23 cellular contexts compared by ENCODE assay signal in genomic region chr12:1503281-1503711, GRCh38.
"Had no signal": no experiment of that assay in that cellular context is flagged by ENCODE, and none has a peak within 500 bp of the region (broad histone marks: within the 10 kb centered on the region; RNA-seq: fewer than 3 reads in every experiment).

No MANE protein-coding gene starts in this region.

- ATAC-seq: activated naive CD4-positive, alpha-beta T cell treated with anti-CD3 and anti-CD28 coated beads, Interleukin-2, amount 50 U/mL, for 72 hours; esophagus mucosa; natural killer cell treated with Interleukin-12 subunit alpha and Interleukin-12 subunit beta and Interleukin-15 and Interleukin-18, amount 100 ng/mL, for 72 hours; stimulated activated memory B cell treated with anti-CD40 and anti-IgM and Interleukin-4, amounts not matched to agents 10 μg/mL and 1 μg/mL and 100 μg/mL, for 72 hours; T-helper 17 cell had no signal

- H3K9me3 ChIP-seq: left ventricle myocardium inferior, sigmoid colon, transverse colon had no signal

- H3K4me2 ChIP-seq: smooth muscle cell had no signal

- H3K27ac ChIP-seq: left ventricle myocardium inferior, sigmoid colon, transverse colon had no signal

- H3K4me3 ChIP-seq: left ventricle myocardium inferior, sigmoid colon, smooth muscle cell, transverse colon had no signal

- H3K36me3 Mint-ChIP-seq: activated CD4-positive, alpha-beta memory T cell treated with anti-CD3 and anti-CD28 coated beads for 36 hours; activated naive CD4-positive, alpha-beta T cell treated with anti-CD3 and anti-CD28 coated beads, Interleukin-2, amount 50 U/mL, for 72 hours; brain; immature natural killer cell; natural killer cell treated with Interleukin-12 subunit alpha and Interleukin-12 subunit beta and Interleukin-15 and Interleukin-18, amount 100 ng/mL, for 72 hours; stimulated activated memory B cell treated with anti-CD40 and anti-IgM and Interleukin-4, amounts not matched to agents 10 μg/mL and 1 μg/mL and 100 μg/mL, for 72 hours had no signal

- H3K27ac Mint-ChIP-seq: activated CD4-positive, alpha-beta memory T cell treated with anti-CD3 and anti-CD28 coated beads for 36 hours; activated naive CD4-positive, alpha-beta T cell treated with anti-CD3 and anti-CD28 coated beads, Interleukin-2, amount 50 U/mL, for 72 hours; activated T-helper 1 cell treated with anti-CD3 and anti-CD28 coated beads, Interleukin-12 subunit alpha, Interleukin-12 subunit beta, Interleukin-2, Interleukin-4 antibody, amounts not matched to agents 30 ng/mL and 10 ng/mL and 1 ng/mL, durations not matched to agents 14 hours and 24 hours and 36 hours; immature natural killer cell; natural killer cell treated with Interleukin-12 subunit alpha and Interleukin-12 subunit beta and Interleukin-15 and Interleukin-18, amount 100 ng/mL, for 72 hours; stimulated activated memory B cell treated with anti-CD40 and anti-IgM and Interleukin-4, amounts not matched to agents 10 μg/mL and 1 μg/mL and 100 μg/mL, for 72 hours; T-helper 17 cell had no signal

- DNase-seq: activated CD4-positive, alpha-beta memory T cell treated with anti-CD3 and anti-CD28 coated beads for 36 hours; activated CD4-positive, alpha-beta T cell treated with anti-CD3 and anti-CD28 coated beads for 48 hours; activated T-cell treated with anti-CD3 and anti-CD28 coated beads for 4 hours; aorta; effector memory CD4-positive, alpha-beta T cell; foreskin melanocyte; immature natural killer cell; left ventricle myocardium inferior; midbrain; occipital lobe; posterior cingulate gyrus; sigmoid colon; stimulated activated CD4-positive, alpha-beta T cell treated with anti-CD3 and anti-CD28 coated beads, Interleukin-15, amount 100 ng/mL, for 24 hours; T-helper 17 cell; transverse colon had no signal

- H3K27me3 ChIP-seq: sigmoid colon, transverse colon had no signal

- H3K9me3 Mint-ChIP-seq: activated CD4-positive, alpha-beta memory T cell treated with anti-CD3 and anti-CD28 coated beads for 36 hours; activated naive CD4-positive, alpha-beta T cell treated with anti-CD3 and anti-CD28 coated beads, Interleukin-2, amount 50 U/mL, for 72 hours; activated T-helper 1 cell treated with anti-CD3 and anti-CD28 coated beads, Interleukin-12 subunit alpha, Interleukin-12 subunit beta, Interleukin-2, Interleukin-4 antibody, amounts not matched to agents 30 ng/mL and 10 ng/mL and 1 ng/mL, durations not matched to agents 14 hours and 24 hours and 36 hours; dendritic cell treated with granulocyte-macrophage colony-stimulating factor and Interleukin-4, amounts not matched to agents 40 ng/mL and 50 ng/mL, for 4 days; natural killer cell treated with Interleukin-12 subunit alpha and Interleukin-12 subunit beta and Interleukin-15 and Interleukin-18, amount 100 ng/mL, for 72 hours; stimulated activated memory B cell treated with anti-CD40 and anti-IgM and Interleukin-4, amounts not matched to agents 10 μg/mL and 1 μg/mL and 100 μg/mL, for 72 hours had no signal

- H3K4me3 Mint-ChIP-seq: activated CD4-positive, alpha-beta memory T cell treated with anti-CD3 and anti-CD28 coated beads for 36 hours; activated T-helper 1 cell treated with anti-CD3 and anti-CD28 coated beads, Interleukin-12 subunit alpha, Interleukin-12 subunit beta, Interleukin-2, Interleukin-4 antibody, amounts not matched to agents 30 ng/mL and 10 ng/mL and 1 ng/mL, durations not matched to agents 14 hours and 24 hours and 36 hours; brain; dendritic cell treated with granulocyte-macrophage colony-stimulating factor and Interleukin-4, amounts not matched to agents 40 ng/mL and 50 ng/mL, for 4 days; immature natural killer cell; natural killer cell treated with Interleukin-12 subunit alpha and Interleukin-12 subunit beta and Interleukin-15 and Interleukin-18, amount 100 ng/mL, for 72 hours; stimulated activated memory B cell treated with anti-CD40 and anti-IgM and Interleukin-4, amounts not matched to agents 10 μg/mL and 1 μg/mL and 100 μg/mL, for 72 hours had no signal

- H3K36me3 ChIP-seq: left ventricle myocardium inferior, sigmoid colon, transverse colon had no signal
